27 cellular contexts compared by ENCODE assay signal in the genomic region with DNA sequence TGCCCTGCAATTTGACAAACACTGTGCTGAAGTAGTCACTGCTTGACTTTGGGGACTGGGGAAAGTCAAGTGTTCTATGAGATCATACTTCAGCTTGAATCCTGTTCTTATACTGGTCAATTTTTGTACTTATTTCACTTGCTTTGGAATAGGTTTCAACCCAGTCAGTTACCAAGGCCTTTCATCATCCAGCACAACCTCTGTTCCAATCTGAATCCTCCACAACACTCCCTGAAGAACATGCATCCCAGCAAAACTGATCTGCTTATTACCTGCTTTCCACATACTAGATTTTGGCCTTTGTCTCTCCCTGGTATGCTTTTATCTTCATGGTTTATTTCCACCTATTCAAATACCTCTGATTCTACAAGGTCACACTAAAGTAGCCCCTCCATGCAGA.
"Had no signal": no experiment of that assay in that cellular context is flagged by ENCODE, and none has a peak within 500 bp of the region (broad histone marks: within the 10 kb centered on the region; RNA-seq: fewer than 3 reads in every experiment).

No MANE protein-coding gene starts in this region.

- H3K36me3 ChIP-seq: ovary had no signal

- H3K27me3 ChIP-seq: foreskin keratinocyte, ovary, right lobe of liver, tibial nerve had no signal

- H3K27ac ChIP-seq: foreskin keratinocyte, ovary, right lobe of liver, tibial nerve, VCaP had no signal

- ATAC-seq: foreskin keratinocyte, left ventricle myocardium superior, right lobe of liver had no signal

- H3K4me3 Mint-ChIP-seq: activated naive CD4-positive, alpha-beta T cell treated with anti-CD3 and anti-CD28 coated beads, Interleukin-2, amount 10 ng/mL, durations not matched to agents 7 days and 5 days; activated naive CD8-positive, alpha-beta T cell treated with anti-CD3 and anti-CD28 coated beads, Interleukin-2, amount 10 ng/mL, durations not matched to agents 7 days and 5 days; nephron; T-helper 1 cell treated with Interleukin-12 subunit alpha and Interleukin-12 subunit beta and Interleukin-4 antibody, amounts not matched to agents 30 μg/mL and 1 μg/mL, for 36 hours had no signal

- H3K4me3 ChIP-seq: ovary, right lobe of liver, tibial nerve had no signal

- H3K4me1 ChIP-seq: right lobe of liver had no signal

- DNase-seq: activated CD4-positive, alpha-beta T cell treated with anti-CD3 and anti-CD28 coated beads for 4 hours; activated CD4-positive, alpha-beta T cell treated with anti-CD3 and anti-CD28 coated beads, Interleukin-2, amount 50 U/mL, for 4 hours; activated CD8-positive, alpha-beta memory T cell treated with anti-CD3 and anti-CD28 coated beads for 24 hours; activated CD8-positive, alpha-beta memory T cell treated with anti-CD3 and anti-CD28 coated beads, Interleukin-2, amount 50 U/mL, for 4 hours; activated gamma-delta T cell; activated naive CD4-positive, alpha-beta T cell treated with anti-CD3 and anti-CD28 coated beads, Interleukin-2, amount 10 ng/mL, durations not matched to agents 7 days and 5 days; activated naive CD8-positive, alpha-beta T cell treated with anti-CD3 and anti-CD28 coated beads, Interleukin-2, amount 10 ng/mL, durations not matched to agents 7 days and 5 days; activated T-cell treated with anti-CD3 and anti-CD28 coated beads, Interleukin-2, amount 50 U/mL, for 1 hour; amygdala; central memory CD4-positive, alpha-beta T cell; effector CD8-positive, alpha-beta T cell; foreskin keratinocyte; left ventricle myocardium superior; ovary; right lobe of liver; stimulated activated CD4-positive, alpha-beta T cell treated with anti-CD3 and anti-CD28 coated beads, Interleukin-2, amount 100 ng/mL, for 48 hours; stimulated activated naive CD4-positive, alpha-beta T cell treated with Interleukin-2 at 50 U/mL for 16 hours; SW 1271; T-helper 9 cell had no signal

- H3K27me3 Mint-ChIP-seq: activated naive CD4-positive, alpha-beta T cell treated with anti-CD3 and anti-CD28 coated beads, Interleukin-2, amount 10 ng/mL, durations not matched to agents 7 days and 5 days; activated naive CD8-positive, alpha-beta T cell treated with anti-CD3 and anti-CD28 coated beads, Interleukin-2, amount 10 ng/mL, durations not matched to agents 7 days and 5 days; progenitor cell of endocrine pancreas had no signal

- H3K4me1 Mint-ChIP-seq: activated naive CD4-positive, alpha-beta T cell treated with anti-CD3 and anti-CD28 coated beads, Interleukin-2, amount 10 ng/mL, durations not matched to agents 7 days and 5 days; activated naive CD8-positive, alpha-beta T cell treated with anti-CD3 and anti-CD28 coated beads, Interleukin-2, amount 10 ng/mL, durations not matched to agents 7 days and 5 days had no signal

- FAIRE-seq: colon, islet of Langerhans, TTC549 had no signal

- H3K27ac Mint-ChIP-seq: activated naive CD4-positive, alpha-beta T cell treated with anti-CD3 and anti-CD28 coated beads, Interleukin-2, amount 10 ng/mL, durations not matched to agents 7 days and 5 days; activated naive CD8-positive, alpha-beta T cell treated with anti-CD3 and anti-CD28 coated beads, Interleukin-2, amount 10 ng/mL, durations not matched to agents 7 days and 5 days; nephron; progenitor cell of endocrine pancreas; T-helper 1 cell treated with Interleukin-12 subunit alpha and Interleukin-12 subunit beta and Interleukin-4 antibody, amounts not matched to agents 30 μg/mL and 1 μg/mL, for 36 hours had no signal

- H3K9me3 Mint-ChIP-seq: activated naive CD4-positive, alpha-beta T cell treated with anti-CD3 and anti-CD28 coated beads, Interleukin-2, amount 10 ng/mL, durations not matched to agents 7 days and 5 days; activated naive CD8-positive, alpha-beta T cell treated with anti-CD3 and anti-CD28 coated beads, Interleukin-2, amount 10 ng/mL, durations not matched to agents 7 days and 5 days; nephron; T-helper 1 cell treated with Interleukin-12 subunit alpha and Interleukin-12 subunit beta and Interleukin-4 antibody, amounts not matched to agents 30 μg/mL and 1 μg/mL, for 36 hours had no signal

- H3K9me3 ChIP-seq: ovary, right lobe of liver, tibial nerve had no signal
